Comparison of ENCODE assay signal across 2 cellular contexts in genomic region chr16:10993649-10994048, GRCh38.
TF ChIP-seq lines count a peak whose summit lies in the region.

No MANE protein-coding gene starts in this region.

TF ChIP-seq in SK-N-SH, 30 proteins besides CTCF, POLR2A, EP300 and RAD21 (continued from another document):
- TF ChIP-seq ZBTB33 (IDR thresholded peaks at IDR 0.05; ENCODE audit: borderline replicate concordance, low read depth), result no peak
TF ChIP-seq in SK-N-SH: peak in this region for 0.

TF ChIP-seq in SK-N-SH treated with all-trans-retinoic acid at 6 μM for 48 hours, 23 proteins besides CTCF, POLR2A, EP300 and RAD21 (continued from another document):
- TF ChIP-seq POU6F1 (CRISPR knock-in tag; IDR thresholded peaks at IDR 0.05; ENCODE audit: borderline replicate concordance, low read depth) (no peak), BACH2 (CRISPR knock-in tag; IDR thresholded peaks at IDR 0.05; ENCODE audit: borderline replicate concordance) (no peak), OSR1 (CRISPR knock-in tag; IDR thresholded peaks at IDR 0.05) (no peak), ZC3H10 (CRISPR knock-in tag; IDR thresholded peaks at IDR 0.05) (no peak), TSHZ2 (CRISPR knock-in tag; IDR thresholded peaks at IDR 0.05) (no peak)
